Comparison of ENCODE assay signal across 19 cellular contexts in the genomic region with DNA sequence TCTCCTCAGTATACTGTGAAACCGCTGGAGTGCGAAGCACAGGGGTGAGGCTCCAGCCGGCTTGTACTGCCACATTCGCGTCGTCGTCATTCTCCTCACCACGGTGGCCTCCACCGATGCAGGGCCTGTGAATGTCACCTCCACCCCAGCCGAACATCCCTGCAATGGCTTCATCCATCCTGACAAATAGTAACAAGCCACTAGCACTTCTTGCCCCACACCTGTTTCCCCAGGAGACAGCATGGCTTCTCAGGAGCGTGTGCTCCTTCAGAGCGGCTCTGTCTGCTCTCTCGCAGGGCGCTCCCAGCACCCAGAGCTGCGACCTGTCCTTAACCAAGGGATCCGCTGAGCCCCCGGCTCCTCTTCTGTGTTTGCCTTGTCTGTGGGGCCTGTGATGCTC.
DNase-seq lines count a peak whose midpoint lies in the region; ATAC-seq, FAIRE-seq and TF ChIP-seq lines count a peak whose summit lies in the region.
"Had no signal": no experiment of that assay in that cellular context is flagged by ENCODE, and none has a peak within 500 bp of the region (broad histone marks: within the 10 kb centered on the region; RNA-seq: fewer than 3 reads in every experiment).

No MANE protein-coding gene starts in this region.

- no peak for TF ChIP-seq EP300 in GM12878 (IDR thresholded peaks at IDR 0.05; ENCODE audit: borderline replicate concordance in 1 of 2, control insufficient read depth in 1 of 2, low read depth in 2 of 2, low read length in 2 of 2)

- peak overlapping the region; percentile 78 for H2BK5ac ChIP-seq in neuronal stem cell (ENCODE audit: low read length)

- in situ Hi-C loops in GM12878 (cut with MboI) = no loop called here

- peak overlapping the region; percentile 92 for H2AK5ac ChIP-seq in neuronal stem cell (ENCODE audit: low read depth, low read length)

- no peak overlapping the region; the same call in 1 of the 2 replicates for H3K9ac ChIP-seq in GM12878 (ENCODE audit: control insufficient read depth, insufficient read depth, low read length)
- no peak overlapping the region for H3K9ac ChIP-seq in neuronal stem cell (ENCODE audit: low read depth, low read length, poor library complexity)
- H3K9ac ChIP-seq: GM23248 had no signal

- H3F3A ChIP-seq in DOHH2 (ENCODE audit: control insufficient read depth, insufficient read depth) = peaks cover 22% of the 10 kb centered on the region

- TF ChIP-seq CTCF in DOHH2 (IDR thresholded peaks at IDR 0.05; ENCODE audit: low read depth, low read length, poor library complexity, severe bottlenecking) (no peak), GM12878 (IDR thresholded peaks at IDR 0.05 in 2 of 3, conservative IDR thresholded peaks at IDR 0.05 in 1 of 3; ENCODE audit: control insufficient read depth in 2 of 3, extremely low read depth in 1 of 3, insufficient read depth in 1 of 3, low read depth in 3 of 3, low read length in 3 of 3) (no peak)

- ATAC-seq in GM12878 = no peak
- no peak for ATAC-seq in GM18502 (IDR thresholded peaks at IDR 0.05; ENCODE audit: poor library complexity, unreplicated experiment)
- ATAC-seq: A549, HCT116 had no signal

- no peak for TF ChIP-seq RAD21 in GM12878 (IDR thresholded peaks at IDR 0.05; ENCODE audit: insufficient read depth, low read depth, low read length)

- WGBS in GM12878 (ENCODE audit: insufficient coverage, insufficient replicate concordance, low lambda C conversion rate, missing lambda C conversion rate) = 79% methylated on average over 17 of the region's 17 CpGs
- WGBS in neuronal stem cell (ENCODE audit: extremely low coverage in 2 of 2, insufficient read length in 2 of 2, insufficient replicate concordance in 1 of 2), 2 donors = no CpG with 5 or more reads among the region's 17 CpGs

- no TSS peak for BruUV-seq in GM12878 (replicated peaks; lab: Mats Ljungman, UMichigan)

- no peaks in the 10 kb centered on the region for H3K9me2 ChIP-seq in DOHH2 (replicated peaks; ENCODE audit: control insufficient read depth, low read length)

- H3K4me1 ChIP-seq in DOHH2 (ENCODE audit: control insufficient read depth, low read length) (peaks cover 62% of the 10 kb centered on the region), GM12878 (ENCODE audit: control insufficient read depth, insufficient read depth, low read length) (peaks cover 7% of the 10 kb centered on the region; the same call in 1 of the 2 replicates), neuronal stem cell (ENCODE audit: control insufficient read depth in 2 of 2, insufficient read depth in 1 of 2, low read depth in 1 of 2, low read length in 2 of 2) (no peaks in the 10 kb centered on the region)
- H3K4me1 ChIP-seq: A549 had no signal

- H4K8ac ChIP-seq in neuronal stem cell (ENCODE audit: low read depth, low read length) = no peak overlapping the region

- RAD21 ChIA-PET in GM12878 (lab: Charles Lee; ENCODE audit: unreplicated experiment) = interaction anchor here (1.3 kb wide), 1 partner anchor 9 kb away, joined by 4 read pairs; no protein-coding TSS in a partner anchor

- H2BK12ac ChIP-seq in neuronal stem cell (ENCODE audit: low read length) = no peak overlapping the region

- SMC1A ChIA-PET in GM12878 (lab: Charles Lee; ENCODE audit: uncharacterized antibody, unreplicated experiment) = interaction anchor here (1.1 to 1.2 kb wide), 2 partner anchors 9 to 17 kb away, joined by 3 read pairs; no protein-coding TSS in a partner anchor

- H4K20me1 ChIP-seq in DOHH2 (ENCODE audit: control insufficient read depth, insufficient read depth, low read depth, low read length) (no peaks in the 10 kb centered on the region), GM12878 (ENCODE audit: control insufficient read depth, insufficient read depth) (no peaks in the 10 kb centered on the region)

- H3K4me3 ChIP-seq in DOHH2 (ENCODE audit: low read length) (peak overlapping the region; percentile 68), GM12878 (no peak overlapping the region), neuronal stem cell (ENCODE audit: low read length in 2 of 2) (no peak overlapping the region)
- H3K4me3 ChIP-seq: A549, GM23248 had no signal

- H3K9me3 ChIP-seq in DOHH2 (ENCODE audit: control insufficient read depth, insufficient read depth, low read length) (peaks cover 4% of the 10 kb centered on the region; the same call in 1 of the 2 replicates), GM12878 (replicated peaks; ENCODE audit: control insufficient read depth, insufficient read depth, low read length) (peaks cover 5% of the 10 kb centered on the region; the same call in 2 of the 3 replicates), neuronal stem cell (replicated peaks in 1 of 2; ENCODE audit: control insufficient read depth in 2 of 2, insufficient read depth in 1 of 2, low read depth in 1 of 2, low read length in 2 of 2) (peaks cover 0 to 15% of the 10 kb centered on the region in 2 donors)
- H3K9me3 ChIP-seq: A549 had no signal

- H3K79me2 ChIP-seq in DOHH2 (ENCODE audit: control insufficient read depth, low read length) = no peaks in the 10 kb centered on the region
- no peaks in the 10 kb centered on the region for H3K79me2 ChIP-seq in GM12878 (ENCODE audit: control insufficient read depth, insufficient read depth, low read length)

- H3K23ac ChIP-seq in neuronal stem cell (ENCODE audit: low read depth, low read length, poor library complexity) = no peak overlapping the region

- H3K14ac ChIP-seq in neuronal stem cell (ENCODE audit: low read length) = no peak overlapping the region

- no peak for FAIRE-seq in GM12878 (lab: Jason Lieb, UNC)
- FAIRE-seq: A549, D721Med, GM18507, H54 had no signal

- intact Hi-C loops in GM12878 (cut with micrococcal nuclease; ENCODE audit: unreplicated experiment) = no loop called here

- no peak for DNase-seq in GM12878 (ENCODE audit: low read depth, low spot score)
- DNase-seq in neuronal stem cell (ENCODE audit: low spot score) = no peak
- DNase-seq in ureter (ENCODE audit: low spot score) = no peak
- no peak for DNase-seq in AG08396 (ENCODE audit: low spot score)
- DNase-seq: CD4-positive, alpha-beta memory T cell; COR-L47; DMS153; DMS79 treated with DMSO at 0.1 percent for 48 hours; GDM1; GM23248 had no signal

- H2BK15ac ChIP-seq in neuronal stem cell (ENCODE audit: low read length) = no peak overlapping the region

- no peak overlapping the region for H3K18ac ChIP-seq in neuronal stem cell (ENCODE audit: low read length)

- H2BK120ac ChIP-seq in neuronal stem cell (ENCODE audit: low read depth, low read length) = peak overlapping the region; percentile 42

- H3K27me3 ChIP-seq in DOHH2 (ENCODE audit: control insufficient read depth, low read length) (no peaks in the 10 kb centered on the region), GM12878 (replicated peaks in 1 of 2; ENCODE audit: control insufficient read depth in 2 of 2, insufficient read depth in 2 of 2, low read length in 1 of 2) (no peaks in the 10 kb centered on the region), neuronal stem cell (ENCODE audit: control insufficient read depth in 3 of 3, insufficient read depth in 3 of 3, low read depth in 1 of 3, low read length in 3 of 3) (no peaks in the 10 kb centered on the region)

- H3K79me1 ChIP-seq in neuronal stem cell (ENCODE audit: low read depth, low read length) = no peaks in the 10 kb centered on the region

- H4K91ac ChIP-seq in neuronal stem cell (ENCODE audit: low read depth, low read length, poor library complexity) = no peak overlapping the region

- no peak overlapping the region for H2AFZ ChIP-seq in GM12878 (ENCODE audit: control insufficient read depth, low read depth, low read length)
- H2AFZ ChIP-seq in neuronal stem cell (ENCODE audit: low read length) = no peak overlapping the region
- H2AFZ ChIP-seq: GM23248 had no signal

- CTCF ChIA-PET in GM12878 (lab: Yijun Ruan, JAX) = interaction anchor here (0.6 kb wide), 1 partner anchor 459 kb away, joined by 3 read pairs; no protein-coding TSS in a partner anchor

- H3K4ac ChIP-seq in neuronal stem cell (ENCODE audit: low read length) = no peak overlapping the region

- H3K4me2 ChIP-seq in DOHH2 (ENCODE audit: low read length) = peak overlapping the region; percentile 73
- H3K4me2 ChIP-seq in GM12878 (ENCODE audit: control insufficient read depth, insufficient read depth) = peak overlapping the region; percentile 17; the same call in 1 of the 2 replicates
- H3K4me2 ChIP-seq in neuronal stem cell (ENCODE audit: insufficient read depth, low read length, poor library complexity, severe bottlenecking) = no peak overlapping the region
- H3K4me2 ChIP-seq: A549 had no signal

- peak overlapping the region; percentile 98 for H3K27ac ChIP-seq in DOHH2 (ENCODE audit: low read depth, low read length)
- H3K27ac ChIP-seq in GM12878 (ENCODE audit: control insufficient read depth, insufficient read depth) = no peak overlapping the region; the same call in 1 of the 2 replicates
- no peak overlapping the region for H3K27ac ChIP-seq in neuronal stem cell (replicated peaks; ENCODE audit: low read length)
- H3K27ac ChIP-seq: A549, C4-2B, GM23248, HL-60 had no signal

- POLR2A ChIA-PET in GM12878 (lab: Charles Lee) = no interaction called here

- TF ChIP-seq POLR2A in GM12878 (IDR thresholded peaks at IDR 0.05; ENCODE audit: low read depth, low read length) = no peak

- no peaks in the 10 kb centered on the region for H3K36me3 ChIP-seq in DOHH2 (ENCODE audit: control insufficient read depth, low read length)
- no peaks in the 10 kb centered on the region for H3K36me3 ChIP-seq in GM12878 (ENCODE audit: control insufficient read depth in 2 of 2, insufficient read depth in 2 of 2, low read length in 1 of 2)
- no peaks in the 10 kb centered on the region for H3K36me3 ChIP-seq in neuronal stem cell (replicated peaks in 1 of 2; ENCODE audit: control insufficient read depth in 2 of 2, insufficient read depth in 2 of 2, low read length in 2 of 2)

TF ChIP-seq in GM12878, 131 proteins besides CTCF, POLR2A, EP300 and RAD21 (continues in another document):
- TF ChIP-seq SUZ12 (IDR thresholded peaks at IDR 0.05; ENCODE audit: unreplicated experiment) (no peak), PML (IDR thresholded peaks at IDR 0.05; ENCODE audit: low read length) (no peak), SUPT20H (IDR thresholded peaks at IDR 0.05; ENCODE audit: borderline replicate concordance, control insufficient read depth, low read depth, low read length) (no peak), MXI1 (IDR thresholded peaks at IDR 0.05; ENCODE audit: low read depth, low read length) (no peak), FOXM1 (IDR thresholded peaks at IDR 0.05; ENCODE audit: low read depth, low read length) (no peak)
- TF ChIP-seq, protein P1, sequence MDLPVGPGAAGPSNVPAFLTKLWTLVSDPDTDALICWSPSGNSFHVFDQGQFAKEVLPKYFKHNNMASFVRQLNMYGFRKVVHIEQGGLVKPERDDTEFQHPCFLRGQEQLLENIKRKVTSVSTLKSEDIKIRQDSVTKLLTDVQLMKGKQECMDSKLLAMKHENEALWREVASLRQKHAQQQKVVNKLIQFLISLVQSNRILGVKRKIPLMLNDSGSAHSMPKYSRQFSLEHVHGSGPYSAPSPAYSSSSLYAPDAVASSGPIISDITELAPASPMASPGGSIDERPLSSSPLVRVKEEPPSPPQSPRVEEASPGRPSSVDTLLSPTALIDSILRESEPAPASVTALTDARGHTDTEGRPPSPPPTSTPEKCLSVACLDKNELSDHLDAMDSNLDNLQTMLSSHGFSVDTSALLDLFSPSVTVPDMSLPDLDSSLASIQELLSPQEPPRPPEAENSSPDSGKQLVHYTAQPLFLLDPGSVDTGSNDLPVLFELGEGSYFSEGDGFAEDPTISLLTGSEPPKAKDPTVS (IDR thresholded peaks at IDR 0.05; ENCODE audit: low read depth, low read length) = no peak
